In the genomic region with DNA sequence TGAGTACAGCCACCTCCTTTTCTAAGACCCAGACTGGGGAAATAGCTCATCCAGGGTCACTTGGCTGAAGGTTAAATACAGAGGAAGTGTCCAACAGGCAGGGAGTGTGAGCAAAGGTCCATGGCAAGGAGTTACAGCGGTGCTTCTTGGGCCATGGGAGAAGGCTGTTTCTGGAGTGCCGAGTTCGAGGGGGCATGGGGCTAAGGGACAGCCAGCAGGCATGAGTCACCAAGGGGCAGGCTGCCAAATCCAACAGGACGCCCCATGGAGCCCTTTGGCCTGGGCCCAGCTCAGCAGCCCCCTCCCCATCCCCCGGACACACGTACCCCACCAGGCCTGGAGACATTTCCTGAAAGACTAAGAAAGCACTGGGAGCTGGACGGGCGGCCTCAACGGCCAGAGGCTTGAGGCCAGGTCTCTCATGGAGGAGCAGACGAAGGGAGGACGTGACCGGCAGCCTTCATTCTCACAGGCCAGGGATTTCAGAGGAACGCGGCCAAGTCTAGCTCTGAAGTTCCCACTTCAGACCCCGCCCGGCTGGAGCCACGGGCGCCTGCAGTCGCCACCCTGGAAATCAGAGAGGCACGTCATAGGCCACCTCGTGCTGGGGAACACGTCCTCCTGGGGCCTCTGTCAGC, we compare ENCODE assay signal across 2 cellular contexts.
TF ChIP-seq lines count a peak whose summit lies in the region.

No MANE protein-coding gene starts in this region.

TF ChIP-seq in WTC11, 78 proteins besides CTCF, POLR2A, EP300 and RAD21 (continued from another document):
- TF ChIP-seq, protein P1, sequence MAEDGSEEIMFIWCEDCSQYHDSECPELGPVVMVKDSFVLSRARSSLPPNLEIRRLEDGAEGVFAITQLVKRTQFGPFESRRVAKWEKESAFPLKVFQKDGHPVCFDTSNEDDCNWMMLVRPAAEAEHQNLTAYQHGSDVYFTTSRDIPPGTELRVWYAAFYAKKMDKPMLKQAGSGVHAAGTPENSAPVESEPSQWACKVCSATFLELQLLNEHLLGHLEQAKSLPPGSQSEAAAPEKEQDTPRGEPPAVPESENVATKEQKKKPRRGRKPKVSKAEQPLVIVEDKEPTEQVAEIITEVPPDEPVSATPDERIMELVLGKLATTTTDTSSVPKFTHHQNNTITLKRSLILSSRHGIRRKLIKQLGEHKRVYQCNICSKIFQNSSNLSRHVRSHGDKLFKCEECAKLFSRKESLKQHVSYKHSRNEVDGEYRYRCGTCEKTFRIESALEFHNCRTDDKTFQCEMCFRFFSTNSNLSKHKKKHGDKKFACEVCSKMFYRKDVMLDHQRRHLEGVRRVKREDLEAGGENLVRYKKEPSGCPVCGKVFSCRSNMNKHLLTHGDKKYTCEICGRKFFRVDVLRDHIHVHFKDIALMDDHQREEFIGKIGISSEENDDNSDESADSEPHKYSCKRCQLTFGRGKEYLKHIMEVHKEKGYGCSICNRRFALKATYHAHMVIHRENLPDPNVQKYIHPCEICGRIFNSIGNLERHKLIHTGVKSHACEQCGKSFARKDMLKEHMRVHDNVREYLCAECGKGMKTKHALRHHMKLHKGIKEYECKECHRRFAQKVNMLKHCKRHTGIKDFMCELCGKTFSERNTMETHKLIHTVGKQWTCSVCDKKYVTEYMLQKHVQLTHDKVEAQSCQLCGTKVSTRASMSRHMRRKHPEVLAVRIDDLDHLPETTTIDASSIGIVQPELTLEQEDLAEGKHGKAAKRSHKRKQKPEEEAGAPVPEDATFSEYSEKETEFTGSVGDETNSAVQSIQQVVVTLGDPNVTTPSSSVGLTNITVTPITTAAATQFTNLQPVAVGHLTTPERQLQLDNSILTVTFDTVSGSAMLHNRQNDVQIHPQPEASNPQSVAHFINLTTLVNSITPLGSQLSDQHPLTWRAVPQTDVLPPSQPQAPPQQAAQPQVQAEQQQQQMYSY (CRISPR knock-in tag; IDR thresholded peaks at IDR 0.05): no peak
- TF ChIP-seq RORB (CRISPR knock-in tag; IDR thresholded peaks at IDR 0.05) (no peak), RELA (CRISPR knock-in tag; IDR thresholded peaks at IDR 0.05; ENCODE audit: borderline replicate concordance) (no peak), GTF2I (CRISPR knock-in tag; conservative IDR thresholded peaks at IDR 0.05) (no peak), TEAD4 (CRISPR knock-in tag; IDR thresholded peaks at IDR 0.05) (no peak), ZNF232 (CRISPR knock-in tag; IDR thresholded peaks at IDR 0.05) (no peak)
- TF ChIP-seq, protein P2, sequence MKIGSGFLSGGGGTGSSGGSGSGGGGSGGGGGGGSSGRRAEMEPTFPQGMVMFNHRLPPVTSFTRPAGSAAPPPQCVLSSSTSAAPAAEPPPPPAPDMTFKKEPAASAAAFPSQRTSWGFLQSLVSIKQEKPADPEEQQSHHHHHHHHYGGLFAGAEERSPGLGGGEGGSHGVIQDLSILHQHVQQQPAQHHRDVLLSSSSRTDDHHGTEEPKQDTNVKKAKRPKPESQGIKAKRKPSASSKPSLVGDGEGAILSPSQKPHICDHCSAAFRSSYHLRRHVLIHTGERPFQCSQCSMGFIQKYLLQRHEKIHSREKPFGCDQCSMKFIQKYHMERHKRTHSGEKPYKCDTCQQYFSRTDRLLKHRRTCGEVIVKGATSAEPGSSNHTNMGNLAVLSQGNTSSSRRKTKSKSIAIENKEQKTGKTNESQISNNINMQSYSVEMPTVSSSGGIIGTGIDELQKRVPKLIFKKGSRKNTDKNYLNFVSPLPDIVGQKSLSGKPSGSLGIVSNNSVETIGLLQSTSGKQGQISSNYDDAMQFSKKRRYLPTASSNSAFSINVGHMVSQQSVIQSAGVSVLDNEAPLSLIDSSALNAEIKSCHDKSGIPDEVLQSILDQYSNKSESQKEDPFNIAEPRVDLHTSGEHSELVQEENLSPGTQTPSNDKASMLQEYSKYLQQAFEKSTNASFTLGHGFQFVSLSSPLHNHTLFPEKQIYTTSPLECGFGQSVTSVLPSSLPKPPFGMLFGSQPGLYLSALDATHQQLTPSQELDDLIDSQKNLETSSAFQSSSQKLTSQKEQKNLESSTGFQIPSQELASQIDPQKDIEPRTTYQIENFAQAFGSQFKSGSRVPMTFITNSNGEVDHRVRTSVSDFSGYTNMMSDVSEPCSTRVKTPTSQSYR (CRISPR knock-in tag; IDR thresholded peaks at IDR 0.05): no peak

TF ChIP-seq in SK-N-SH, 30 proteins besides CTCF, POLR2A, EP300 and RAD21 (continued from another document):
- TF ChIP-seq, protein P3, sequence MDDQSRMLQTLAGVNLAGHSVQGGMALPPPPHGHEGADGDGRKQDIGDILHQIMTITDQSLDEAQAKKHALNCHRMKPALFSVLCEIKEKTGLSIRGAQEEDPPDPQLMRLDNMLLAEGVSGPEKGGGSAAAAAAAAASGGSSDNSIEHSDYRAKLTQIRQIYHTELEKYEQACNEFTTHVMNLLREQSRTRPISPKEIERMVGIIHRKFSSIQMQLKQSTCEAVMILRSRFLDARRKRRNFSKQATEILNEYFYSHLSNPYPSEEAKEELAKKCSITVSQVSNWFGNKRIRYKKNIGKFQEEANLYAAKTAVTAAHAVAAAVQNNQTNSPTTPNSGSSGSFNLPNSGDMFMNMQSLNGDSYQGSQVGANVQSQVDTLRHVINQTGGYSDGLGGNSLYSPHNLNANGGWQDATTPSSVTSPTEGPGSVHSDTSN (IDR thresholded peaks at IDR 0.05): no peak
- TF ChIP-seq CHD2 (IDR thresholded peaks at IDR 0.05; ENCODE audit: low read length, partially characterized antibody) (no peak), TEAD4 (IDR thresholded peaks at IDR 0.05; ENCODE audit: borderline replicate concordance, insufficient read depth) (no peak), RFX5 (IDR thresholded peaks at IDR 0.05; ENCODE audit: low read length) (no peak), FOXM1 (IDR thresholded peaks at IDR 0.05; ENCODE audit: low read depth) (no peak), RXRA (IDR thresholded peaks at IDR 0.05; ENCODE audit: borderline replicate concordance, low read depth) (no peak), FOSL2 (IDR thresholded peaks at IDR 0.05; ENCODE audit: borderline replicate concordance, low read depth) (no peak), YY1 (IDR thresholded peaks at IDR 0.05; ENCODE audit: low read depth) (no peak), TAF1 (IDR thresholded peaks at IDR 0.05; ENCODE audit: borderline replicate concordance, low read depth, low read length) (no peak), GABPA (IDR thresholded peaks at IDR 0.05; ENCODE audit: low read depth) (no peak), MXI1 (IDR thresholded peaks at IDR 0.05; ENCODE audit: low read depth, low read length) (no peak), NRF1 (IDR thresholded peaks at IDR 0.05; ENCODE audit: low read depth, low read length) (no peak)
- TF ChIP-seq, protein P4, sequence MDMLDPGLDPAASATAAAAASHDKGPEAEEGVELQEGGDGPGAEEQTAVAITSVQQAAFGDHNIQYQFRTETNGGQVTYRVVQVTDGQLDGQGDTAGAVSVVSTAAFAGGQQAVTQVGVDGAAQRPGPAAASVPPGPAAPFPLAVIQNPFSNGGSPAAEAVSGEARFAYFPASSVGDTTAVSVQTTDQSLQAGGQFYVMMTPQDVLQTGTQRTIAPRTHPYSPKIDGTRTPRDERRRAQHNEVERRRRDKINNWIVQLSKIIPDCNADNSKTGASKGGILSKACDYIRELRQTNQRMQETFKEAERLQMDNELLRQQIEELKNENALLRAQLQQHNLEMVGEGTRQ (IDR thresholded peaks at IDR 0.05; ENCODE audit: borderline replicate concordance, low read depth, low read length): no peak
- TF ChIP-seq, protein P5, sequence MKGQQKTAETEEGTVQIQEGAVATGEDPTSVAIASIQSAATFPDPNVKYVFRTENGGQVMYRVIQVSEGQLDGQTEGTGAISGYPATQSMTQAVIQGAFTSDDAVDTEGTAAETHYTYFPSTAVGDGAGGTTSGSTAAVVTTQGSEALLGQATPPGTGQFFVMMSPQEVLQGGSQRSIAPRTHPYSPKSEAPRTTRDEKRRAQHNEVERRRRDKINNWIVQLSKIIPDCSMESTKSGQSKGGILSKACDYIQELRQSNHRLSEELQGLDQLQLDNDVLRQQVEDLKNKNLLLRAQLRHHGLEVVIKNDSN (IDR thresholded peaks at IDR 0.05; ENCODE audit: borderline replicate concordance, low read depth): no peak
